Comparison of ENCODE assay signal across 8 cellular contexts in the genomic region with DNA sequence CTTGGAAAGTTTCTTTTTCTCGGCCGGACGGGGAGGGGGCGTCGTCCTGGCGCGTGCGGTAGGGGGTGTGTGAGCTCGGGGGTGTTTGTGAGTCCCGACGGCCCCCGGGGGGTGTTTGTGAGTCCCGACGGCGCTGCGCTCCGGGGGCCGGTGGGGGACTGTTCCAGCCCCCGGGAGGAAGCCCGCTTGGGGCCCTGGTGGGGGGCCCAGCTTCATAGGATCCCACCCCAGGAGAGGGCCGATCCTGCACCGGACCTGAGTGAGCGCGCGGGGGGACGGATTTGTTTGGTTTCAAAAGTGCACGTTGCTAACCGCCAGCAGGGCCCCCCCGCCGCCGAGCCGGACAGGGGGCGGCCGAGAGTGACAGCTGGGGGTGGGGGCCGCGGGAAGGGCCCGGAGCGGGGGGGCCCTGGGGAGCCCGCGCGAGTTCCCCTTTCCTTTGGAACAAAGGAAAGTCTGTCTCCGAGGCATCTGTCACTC. TPM values are rescaled to one million over a fixed set of nuclear protein-coding genes. Genes with fewer than 3 reads are reported as not detected.
A peak's percentile ranks its signal among the peaks of the same experiment; 100 is the strongest.
DNase-seq lines count a peak whose midpoint lies in the region; ATAC-seq and TF ChIP-seq lines count a peak whose summit lies in the region.

No MANE protein-coding gene starts in this region.

- intact Hi-C loops in activated CD8-positive, alpha-beta T cell treated with anti-CD3 and anti-CD28 coated beads for 36 hours (cut with micrococcal nuclease): loop anchor here (5.0 kb wide), 1 partner anchor 33 kb away; a partner anchor contains a TSS

- H3K9me3 Mint-ChIP-seq in activated CD8-positive, alpha-beta T cell treated with anti-CD3 and anti-CD28 coated beads for 36 hours: no peaks in the 10 kb centered on the region
- H3K9me3 Mint-ChIP-seq in neural progenitor cell: no peaks in the 10 kb centered on the region

- peaks cover 23% of the 10 kb centered on the region for H3K4me1 ChIP-seq in neural progenitor cell

- H3K4me3 ChIP-seq in fibroblast of the aortic adventitia (ENCODE audit: low read depth, low read length): peak overlapping the region; percentile 70
- H3K4me3 ChIP-seq in neural progenitor cell: peak overlapping the region; percentile 79

- ATAC-seq in activated CD8-positive, alpha-beta T cell treated with anti-CD3 and anti-CD28 coated beads for 36 hours: no peak
- no peak for ATAC-seq in GM19467 (IDR thresholded peaks at IDR 0.05; ENCODE audit: unreplicated experiment)

- H3K36me3 ChIP-seq in KOPT-K1 (ENCODE audit: insufficient read depth, low read length): peaks cover 19% of the 10 kb centered on the region
- H3K36me3 ChIP-seq in neural progenitor cell: no peaks in the 10 kb centered on the region

- peaks cover 28% of the 10 kb centered on the region for H3F3A ChIP-seq in neural progenitor cell (ENCODE audit: low read depth)

- H2AFZ ChIP-seq in neural progenitor cell (replicated peaks): peak overlapping the region; percentile 8

- DNase-seq in GM10248 (ENCODE audit: extremely low spot score) (peak; percentile 64), fibroblast of the aortic adventitia (ENCODE audit: low read depth) (no peak), neural progenitor cell (ENCODE audit: low spot score) (no peak), NCI-H2107 (lab: John Stamatoyannopoulos, UW) (no peak), NCI-H345 treated with DMSO at 0.1 percent for 48 hours (lab: John Stamatoyannopoulos, UW; ENCODE audit: unreplicated experiment) (no peak)
- DNase-seq in activated CD8-positive, alpha-beta T cell treated with anti-CD3 and anti-CD28 coated beads for 36 hours: peak; percentile 49

- peak overlapping the region; percentile 89 for H3K4me3 Mint-ChIP-seq in activated CD8-positive, alpha-beta T cell treated with anti-CD3 and anti-CD28 coated beads for 36 hours
- H3K4me3 Mint-ChIP-seq in neural progenitor cell: peak overlapping the region; percentile 97

- no peaks in the 10 kb centered on the region for H3K27me3 ChIP-seq in neural progenitor cell

- H4K20me1 ChIP-seq in neural progenitor cell (ENCODE audit: low read depth): peaks cover 38% of the 10 kb centered on the region

- CTCF ChIA-PET in GM10248 (lab: Yijun Ruan, JAX): interaction anchor here (1.4 to 4.0 kb wide), 3 partner anchors 16 to 39 kb away, joined by 3 to 15 read pairs (median 6); a partner anchor contains a TSS
- CTCF ChIA-PET in activated CD8-positive, alpha-beta T cell treated with anti-CD3 and anti-CD28 coated beads for 36 hours (lab: Charles Lee): interaction anchor here (1.0 to 3.1 kb wide), 4 partner anchors 16 to 620 kb away, joined by 3 to 17 read pairs (median 4); a partner anchor contains a TSS

- H3K27ac ChIP-seq in KOPT-K1 (ENCODE audit: low read depth, low read length, poor library complexity, severe bottlenecking) (peak overlapping the region; percentile 91), neural progenitor cell (peak overlapping the region; percentile 79)

- H3K4me1 Mint-ChIP-seq in activated CD8-positive, alpha-beta T cell treated with anti-CD3 and anti-CD28 coated beads for 36 hours (ENCODE audit: low read depth): peaks cover 35% of the 10 kb centered on the region
- peaks cover 40% of the 10 kb centered on the region for H3K4me1 Mint-ChIP-seq in neural progenitor cell

- H3K36me3 Mint-ChIP-seq in activated CD8-positive, alpha-beta T cell treated with anti-CD3 and anti-CD28 coated beads for 36 hours (ENCODE audit: low read depth): peaks cover 29% of the 10 kb centered on the region
- peaks cover 2% of the 10 kb centered on the region for H3K36me3 Mint-ChIP-seq in neural progenitor cell

- TF ChIP-seq CTCF in GM10248 (IDR thresholded peaks at IDR 0.05; ENCODE audit: control extremely low read depth, extremely low read depth, low read depth, missing control alignments): no peak
- TF ChIP-seq CTCF in activated CD8-positive, alpha-beta T cell treated with anti-CD3 and anti-CD28 coated beads for 36 hours (IDR thresholded peaks at IDR 0.05): no peak
- no peak for TF ChIP-seq CTCF in fibroblast of the aortic adventitia (IDR thresholded peaks at IDR 0.05; ENCODE audit: insufficient read depth, low read length)
- no peak for TF ChIP-seq CTCF in neural progenitor cell (IDR thresholded peaks at IDR 0.05)

- peak overlapping the region; percentile 91 for H3K4me2 ChIP-seq in neural progenitor cell

- POLR2A ChIA-PET in GM10248 (lab: Yijun Ruan, JAX): interaction anchor here (0.6 to 2.4 kb wide), 2 partner anchors 21 to 51 kb away, joined by 6 to 7 read pairs; no protein-coding TSS in a partner anchor
- POLR2A ChIA-PET in activated CD8-positive, alpha-beta T cell treated with anti-CD3 and anti-CD28 coated beads for 36 hours (lab: Charles Lee): interaction anchor here (0.7 to 13.8 kb wide), 7 partner anchors 9 to 620 kb away, joined by 3 to 214 read pairs (median 6); a partner anchor contains a TSS

- H3K79me2 ChIP-seq in neural progenitor cell (ENCODE audit: low read depth): peaks cover 52% of the 10 kb centered on the region

- H3K27ac Mint-ChIP-seq in activated CD8-positive, alpha-beta T cell treated with anti-CD3 and anti-CD28 coated beads for 36 hours: peak overlapping the region; percentile 76
- H3K27ac Mint-ChIP-seq in neural progenitor cell: no peak overlapping the region

- H3K9me3 ChIP-seq in KOPT-K1 (ENCODE audit: insufficient read depth, low read length, poor library complexity, severe bottlenecking) (no peaks in the 10 kb centered on the region), neural progenitor cell (ENCODE audit: low read depth) (no peaks in the 10 kb centered on the region)

- no peaks in the 10 kb centered on the region for H3K27me3 Mint-ChIP-seq in activated CD8-positive, alpha-beta T cell treated with anti-CD3 and anti-CD28 coated beads for 36 hours
- peaks cover 9% of the 10 kb centered on the region for H3K27me3 Mint-ChIP-seq in neural progenitor cell (ENCODE audit: insufficient read depth, low read depth)

- peak overlapping the region; percentile 61 for H3K9ac ChIP-seq in neural progenitor cell

RNA-seq across cellular contexts. Expression of a gene that starts 0.4 kb away (rescaled TPM):
- total RNA-seq in activated CD8-positive, alpha-beta T cell treated with anti-CD3 and anti-CD28 coated beads for 36 hours: 10 to 100 TPM; 55.3 to 56.8 TPM
- 3.1 and 4.8 TPM in 2 replicates for total RNA-seq in fibroblast of the aortic adventitia (ENCODE audit: low replicate concordance)
- 67.1 and 76.5 TPM in 2 replicates for total RNA-seq in neural progenitor cell (ENCODE audit: low replicate concordance)

RNA-seq across cellular contexts. Expression of a gene that starts 31.7 kb away (rescaled TPM):
- total RNA-seq in activated CD8-positive, alpha-beta T cell treated with anti-CD3 and anti-CD28 coated beads for 36 hours: 10 to 100 TPM; 74.5 to 77.1 TPM
- total RNA-seq in fibroblast of the aortic adventitia (ENCODE audit: low replicate concordance): 30.3 and 59.1 TPM in 2 replicates
- total RNA-seq in neural progenitor cell (ENCODE audit: low replicate concordance): 69.5 and 90.1 TPM in 2 replicates

RNA-seq across cellular contexts. Expression of a gene that starts 32.5 kb away (rescaled TPM):
- total RNA-seq in activated CD8-positive, alpha-beta T cell treated with anti-CD3 and anti-CD28 coated beads for 36 hours: not detected
- total RNA-seq in fibroblast of the aortic adventitia (ENCODE audit: low replicate concordance) (43.6 and 50.0 TPM in 2 replicates), neural progenitor cell (ENCODE audit: low replicate concordance) (12.4 and 22.9 TPM in 2 replicates)

Comparison
In these comparisons a context has a peak if more than half of its experiments do, and no peak if none do; other contexts are left out.
1. DNase-seq: peak in GM10248 (single experiment) and activated CD8-positive, alpha-beta T cell treated with anti-CD3 and anti-CD28 coated beads for 36 hours (single experiment); none in fibroblast of the aortic adventitia (single experiment), neural progenitor cell (single experiment), NCI-H2107 (single experiment) and NCI-H345 treated with DMSO at 0.1 percent for 48 hours (single experiment).
2. RNA of a gene that starts 32.5 kb away (total RNA-seq): 43.6 to 50.0 TPM in fibroblast of the aortic adventitia and 12.4 to 22.9 TPM in neural progenitor cell; not detected in activated CD8-positive, alpha-beta T cell treated with anti-CD3 and anti-CD28 coated beads for 36 hours; every median in the first group is over 10 times any median in the second.